9 cellular contexts compared by ENCODE assay signal in genomic region chrX:83469551-83469950, GRCh38. TPM values are rescaled to one million over a fixed set of nuclear protein-coding genes. Genes with fewer than 3 reads are reported as not detected.
A peak's percentile ranks its signal among the peaks of the same experiment; 100 is the strongest.
DNase-seq lines count a peak whose midpoint lies in the region; ATAC-seq and TF ChIP-seq lines count a peak whose summit lies in the region.
"Had no signal": no experiment of that assay in that cellular context is flagged by ENCODE, and none has a peak within 500 bp of the region (broad histone marks: within the 10 kb centered on the region; RNA-seq: fewer than 3 reads in every experiment).

No MANE protein-coding gene starts in this region.

- no peaks in the 10 kb centered on the region for H3K9me3 Mint-ChIP-seq in activated naive CD4-positive, alpha-beta T cell treated with anti-CD3 and anti-CD28 coated beads for 36 hours
- H3K9me3 Mint-ChIP-seq in GM23338 (peaks cover 1% of the 10 kb centered on the region), brain (peaks cover under 1 to 14% (median 13%) of the 10 kb centered on the region in 5 experiments)
- H3K9me3 Mint-ChIP-seq: activated naive CD4-positive, alpha-beta T cell treated with anti-CD3 and anti-CD28 coated beads, Interleukin-2, amount 50 U/mL, for 24 hours had no signal

- H3K4me1 ChIP-seq in GM23338 (ENCODE audit: insufficient read depth): no peaks in the 10 kb centered on the region

- peak; percentile 9 for DNase-seq in activated naive CD4-positive, alpha-beta T cell treated with anti-CD3 and anti-CD28 coated beads for 36 hours
- no peak for DNase-seq in activated naive CD4-positive, alpha-beta T cell treated with anti-CD3 and anti-CD28 coated beads, Interleukin-2, amount 50 U/mL, for 16 hours
- peak; percentile 25 for DNase-seq in GM23338 (ENCODE audit: low spot score)
- peak; percentile 8 for DNase-seq in M059J (ENCODE audit: low read depth)
- DNase-seq in renal cortical epithelial cell (ENCODE audit: low read depth): peak; percentile 0
- DNase-seq in cardiac septum (ENCODE audit: low spot score): no peak
- no peak for DNase-seq in T1000 (lab: John Stamatoyannopoulos, UW)

- H3K36me3 ChIP-seq in GM23338 (ENCODE audit: insufficient read depth): no peaks in the 10 kb centered on the region

- H3K27me3 Mint-ChIP-seq in activated naive CD4-positive, alpha-beta T cell treated with anti-CD3 and anti-CD28 coated beads for 36 hours (ENCODE audit: low read depth): no peaks in the 10 kb centered on the region
- H3K27me3 Mint-ChIP-seq in GM23338 (ENCODE audit: insufficient read depth, low read depth, poor library complexity) (no peaks in the 10 kb centered on the region), brain (peaks cover 3% of the 10 kb centered on the region)
- H3K27me3 Mint-ChIP-seq: activated naive CD4-positive, alpha-beta T cell treated with anti-CD3 and anti-CD28 coated beads, Interleukin-2, amount 50 U/mL, for 24 hours had no signal

- no peaks in the 10 kb centered on the region for H3K79me2 ChIP-seq in GM23338 (replicated peaks; ENCODE audit: insufficient read depth)

- H3F3A ChIP-seq in GM23338 (replicated peaks; ENCODE audit: low read depth): no peaks in the 10 kb centered on the region

- H4K20me1 ChIP-seq in GM23338 (replicated peaks; ENCODE audit: insufficient read depth): no peaks in the 10 kb centered on the region

- no peak overlapping the region for H3K4me2 ChIP-seq in GM23338

- no peak overlapping the region for H3K27ac Mint-ChIP-seq in activated naive CD4-positive, alpha-beta T cell treated with anti-CD3 and anti-CD28 coated beads for 36 hours
- H3K27ac Mint-ChIP-seq in GM23338: no peak overlapping the region
- H3K27ac Mint-ChIP-seq in brain: no peak overlapping the region
- H3K27ac Mint-ChIP-seq: activated naive CD4-positive, alpha-beta T cell treated with anti-CD3 and anti-CD28 coated beads, Interleukin-2, amount 50 U/mL, for 24 hours had no signal

- no peaks in the 10 kb centered on the region for H3K4me1 Mint-ChIP-seq in activated naive CD4-positive, alpha-beta T cell treated with anti-CD3 and anti-CD28 coated beads for 36 hours (ENCODE audit: low read depth)
- H3K4me1 Mint-ChIP-seq in GM23338 (no peaks in the 10 kb centered on the region), brain (no peaks in the 10 kb centered on the region)
- H3K4me1 Mint-ChIP-seq: activated naive CD4-positive, alpha-beta T cell treated with anti-CD3 and anti-CD28 coated beads, Interleukin-2, amount 50 U/mL, for 24 hours had no signal

- no peaks in the 10 kb centered on the region for H3K27me3 ChIP-seq in GM23338 (ENCODE audit: insufficient read depth)

- H3K4me3 Mint-ChIP-seq in activated naive CD4-positive, alpha-beta T cell treated with anti-CD3 and anti-CD28 coated beads for 36 hours: no peak overlapping the region
- no peak overlapping the region for H3K4me3 Mint-ChIP-seq in GM23338
- H3K4me3 Mint-ChIP-seq in brain: no peak overlapping the region
- H3K4me3 Mint-ChIP-seq: activated naive CD4-positive, alpha-beta T cell treated with anti-CD3 and anti-CD28 coated beads, Interleukin-2, amount 50 U/mL, for 24 hours had no signal

- H2AFZ ChIP-seq in GM23338: no peak overlapping the region

- no peaks in the 10 kb centered on the region for H3K36me3 Mint-ChIP-seq in activated naive CD4-positive, alpha-beta T cell treated with anti-CD3 and anti-CD28 coated beads for 36 hours (ENCODE audit: low read depth)
- no peaks in the 10 kb centered on the region; the same call in 2 of the 3 replicates for H3K36me3 Mint-ChIP-seq in GM23338 (ENCODE audit: low read depth)
- peaks cover 13% of the 10 kb centered on the region for H3K36me3 Mint-ChIP-seq in brain
- H3K36me3 Mint-ChIP-seq: activated naive CD4-positive, alpha-beta T cell treated with anti-CD3 and anti-CD28 coated beads, Interleukin-2, amount 50 U/mL, for 24 hours had no signal

- CTCF ChIA-PET in activated naive CD4-positive, alpha-beta T cell treated with anti-CD3 and anti-CD28 coated beads for 36 hours (lab: Charles Lee): interaction anchor here (0.8 to 1.9 kb wide), 3 partner anchors 10 to 465 kb away, joined by 3 to 4 read pairs (median 3); no protein-coding TSS in a partner anchor

- H3K27ac ChIP-seq in GM23338 (ENCODE audit: low read depth): no peak overlapping the region

- no peaks in the 10 kb centered on the region for H3K9me2 ChIP-seq in GM23338 (ENCODE audit: insufficient read depth)

- TF ChIP-seq CTCF in GM23338 (conservative IDR thresholded peaks at IDR 0.05; ENCODE audit: low read depth in 2 of 2) (peak; percentile 39 to 52), brain (conservative IDR thresholded peaks at IDR 0.05) (peak; percentile 47 to 66)

- intact Hi-C loops in activated naive CD4-positive, alpha-beta T cell treated with anti-CD3 and anti-CD28 coated beads for 36 hours (cut with micrococcal nuclease): loop anchor here (1.0 kb wide), 1 partner anchor 166 kb away; no protein-coding TSS in a partner anchor
- intact Hi-C loops in cardiac septum (cut with DNase I): no loop called here

- ATAC-seq in GM23338: peak; percentile 55

- H3K4me3 ChIP-seq in GM23338: no peak overlapping the region

TF ChIP-seq in GM23338, 12 proteins besides CTCF, POLR2A, EP300 and RAD21 (continues in another document):
- no peak for TF ChIP-seq CREB1 (CRISPR knock-in tag; IDR thresholded peaks at IDR 0.05; ENCODE audit: low read depth)
- no peak for TF ChIP-seq ZNF331 (CRISPR knock-in tag; IDR thresholded peaks at IDR 0.05; ENCODE audit: low read depth)
- TF ChIP-seq ZNF114 (CRISPR knock-in tag; IDR thresholded peaks at IDR 0.05): no peak
- no peak for TF ChIP-seq STAT1 (IDR thresholded peaks at IDR 0.05; ENCODE audit: unreplicated experiment)
- no peak for TF ChIP-seq ETS1 (IDR thresholded peaks at IDR 0.05)
- TF ChIP-seq EZH2phosphoT487 (IDR thresholded peaks at IDR 0.05; ENCODE audit: unreplicated experiment): no peak
- no peak for TF ChIP-seq EZH2 (IDR thresholded peaks at IDR 0.05; ENCODE audit: low read depth, unreplicated experiment)
- no peak for TF ChIP-seq JUNB (IDR thresholded peaks at IDR 0.05; ENCODE audit: unreplicated experiment)
- TF ChIP-seq REST (IDR thresholded peaks at IDR 0.05; ENCODE audit: unreplicated experiment): no peak

RNA-seq across cellular contexts. Expression of gene POU3F4, which starts 38.5 kb away (rescaled TPM):
- total RNA-seq in activated naive CD4-positive, alpha-beta T cell treated with anti-CD3 and anti-CD28 coated beads for 36 hours: not detected
- total RNA-seq in GM23338 (2014; rRNA removed; shearing (Covaris generic)): 0.62 and 1.1 TPM in 2 replicates
- 1.4 and 1.5 TPM in 2 replicates for polyA plus RNA-seq in GM23338 (2016; fragmentation: Nextera tagmentation; extraction: Ambion mirVana)
- not detected in 2 replicates for total RNA-seq in M059J (2014; rRNA removed; shearing (Covaris generic))
- polyA plus RNA-seq in brain (ENCODE audit: insufficient read depth, low read depth, low replicate concordance): 0.44 TPM
- not detected in 2 replicates for total RNA-seq in renal cortical epithelial cell
- not detected for total RNA-seq in cardiac septum

Comparison
In these comparisons a context has a peak if more than half of its experiments do, and no peak if none do; other contexts are left out.
1. DNase-seq: peak in activated naive CD4-positive, alpha-beta T cell treated with anti-CD3 and anti-CD28 coated beads for 36 hours (single experiment), GM23338 (single experiment), M059J (single experiment) and renal cortical epithelial cell (single experiment); none in activated naive CD4-positive, alpha-beta T cell treated with anti-CD3 and anti-CD28 coated beads, Interleukin-2, amount 50 U/mL, for 16 hours (single experiment), cardiac septum (single experiment) and T1000 (single experiment).